ENCODE assay signal across 15 cellular contexts in genomic region chr20:49353348-49353747, GRCh38.
A peak's percentile ranks its signal among the peaks of the same experiment; 100 is the strongest.
DNase-seq lines count a peak whose midpoint lies in the region; ATAC-seq, FAIRE-seq and TF ChIP-seq lines count a peak whose summit lies in the region.
"Had no signal": no experiment of that assay in that cellular context is flagged by ENCODE, and none has a peak within 500 bp of the region (broad histone marks: within the 10 kb centered on the region; RNA-seq: fewer than 3 reads in every experiment).

No MANE protein-coding gene starts in this region.

- H3K9ac ChIP-seq in liver (ENCODE audit: low read depth in 1 of 2, low read length in 2 of 2) = no peak overlapping the region
- no peak overlapping the region for H3K9ac ChIP-seq in HepG2 (ENCODE audit: insufficient read depth, low read depth, low read length)
- H3K9ac ChIP-seq in skeletal muscle tissue (ENCODE audit: low read depth in 1 of 3, low read length in 3 of 3) = peak overlapping the region in 1 of 3 donors; percentile 16

- H3K27me3 ChIP-seq in liver (ENCODE audit: control insufficient read depth in 4 of 4, insufficient read depth in 4 of 4, low read length in 3 of 4) = no peaks in the 10 kb centered on the region
- peaks cover 2% of the 10 kb centered on the region in 2 experiments; a peak in 2 of 5 replicates for H3K27me3 ChIP-seq in HepG2 (ENCODE audit: control insufficient read depth in 1 of 2, insufficient read depth in 2 of 2, low read length in 2 of 2)
- no peaks in the 10 kb centered on the region for H3K27me3 ChIP-seq in skeletal muscle tissue (ENCODE audit: control insufficient read depth in 3 of 3, insufficient read depth in 3 of 3, low read length in 3 of 3)
- H3K27me3 ChIP-seq: BE2C had no signal

- TF ChIP-seq CTCF in liver (IDR thresholded peaks at IDR 0.05; ENCODE audit: low read depth, low read length, missing input control) (no peak), HepG2 (CRISPR knock-in tag; IDR thresholded peaks at IDR 0.05) (no peak)

- no peak for FAIRE-seq in HepG2 (lab: Jason Lieb, UNC)
- no peak for FAIRE-seq in GM12892 (lab: Jason Lieb, UNC)
- FAIRE-seq: GM12878 had no signal

- no peaks in the 10 kb centered on the region for H3K79me2 ChIP-seq in HepG2 (ENCODE audit: insufficient read depth, low read length)

- ATAC-seq in HepG2 (no peak), GM21717 (IDR thresholded peaks at IDR 0.05; ENCODE audit: unreplicated experiment) (no peak)
- ATAC-seq: GM12878 had no signal

- H3K4me1 ChIP-seq in liver (ENCODE audit: control insufficient read depth in 4 of 4, insufficient read depth in 4 of 4, low read length in 3 of 4) = peaks cover 10 to 40% (median 30%) of the 10 kb centered on the region in 4 donors
- H3K4me1 ChIP-seq in HepG2 (ENCODE audit: insufficient read depth, low read length) = no peaks in the 10 kb centered on the region
- H3K4me1 ChIP-seq in skeletal muscle tissue (ENCODE audit: control insufficient read depth in 3 of 3, insufficient read depth in 3 of 3, low read length in 3 of 3) = peaks cover 26 to 44% (median 30%) of the 10 kb centered on the region in 3 donors
- H3K4me1 ChIP-seq: BE2C had no signal

- TF ChIP-seq POLR2A in HepG2 (IDR thresholded peaks at IDR 0.05; ENCODE audit: insufficient read depth in 1 of 2, low read depth in 2 of 2, low read length in 2 of 2) = no peak
- TF ChIP-seq POLR2A in GM12892 (IDR thresholded peaks at IDR 0.05; ENCODE audit: low read depth, low read length) = no peak

- intact Hi-C loops in HepG2 (cut with micrococcal nuclease; ENCODE audit: unreplicated experiment) = no loop called here

- TF ChIP-seq EP300 in HepG2 (IDR thresholded peaks at IDR 0.05; ENCODE audit: low read depth in 2 of 2, low read length in 2 of 2) (no peak), HepG2 (CRISPR knock-in tag; IDR thresholded peaks at IDR 0.05; ENCODE audit: borderline replicate concordance) (no peak)

- CTCF ChIA-PET in HepG2 (lab: Yijun Ruan, JAX; ENCODE audit: low intra/inter-chr PET ratio, low total read pairs) = no interaction called here

- peak overlapping the region; percentile 30 to 74 for H3K27ac ChIP-seq in liver (ENCODE audit: low read depth in 1 of 2, low read length in 2 of 2)
- H3K27ac ChIP-seq in HepG2 (ENCODE audit: extremely low read length, insufficient read depth, low read length) = no peak overlapping the region
- peak overlapping the region; percentile 40 for H3K27ac ChIP-seq in caudate nucleus (ENCODE audit: low read depth, low read length)
- peak overlapping the region; percentile 5 for H3K27ac ChIP-seq in skeletal muscle tissue (ENCODE audit: low read depth, low read length)
- H3K27ac ChIP-seq: C4-2B had no signal

- POLR2A ChIA-PET in HepG2 (lab: Yijun Ruan, JAX) = no interaction called here

- no peak overlapping the region for H2AFZ ChIP-seq in HepG2 (ENCODE audit: low read length)

- H3K9me3 ChIP-seq in liver (ENCODE audit: control insufficient read depth in 4 of 4, low read length in 3 of 4) (no peaks in the 10 kb centered on the region), HepG2 (ENCODE audit: low read length) (no peaks in the 10 kb centered on the region), skeletal muscle tissue (ENCODE audit: control insufficient read depth in 3 of 3, low read length in 3 of 3) (no peaks in the 10 kb centered on the region)
- H3K9me3 ChIP-seq: BE2C had no signal

- 35% methylated on average over 4 of the region's 4 CpGs for WGBS in liver
- WGBS in HepG2 (ENCODE audit: low lambda C conversion rate) = 6% methylated on average over 4 of the region's 4 CpGs

- no peak overlapping the region for H3K4me2 ChIP-seq in HepG2 (ENCODE audit: low read depth, low read length)

- in situ Hi-C loops in HepG2 (cut with HindIII; ENCODE audit: extremely low pct_ligation_motif_present, low pct_unique_long_range_greater_than_20kb) = no loop called here

- no peaks in the 10 kb centered on the region for H4K20me1 ChIP-seq in HepG2 (ENCODE audit: insufficient read depth, low read length)

- H3K4me3 ChIP-seq in liver (ENCODE audit: low read depth in 1 of 3, low read length in 3 of 3) (no peak overlapping the region), HepG2 (replicated peaks in 1 of 3; ENCODE audit: insufficient read depth in 1 of 3, low read depth in 2 of 3, low read length in 3 of 3) (no peak overlapping the region), skeletal muscle tissue (ENCODE audit: low read length in 3 of 3) (no peak overlapping the region)
- H3K4me3 ChIP-seq: GM12878 had no signal

- BruUV-seq in HepG2 (replicated peaks; lab: Mats Ljungman, UMichigan) = no TSS peak

- TF ChIP-seq RAD21 in liver (IDR thresholded peaks at IDR 0.05) = peak in 1 of 2 donors; percentile 47
- no peak for TF ChIP-seq RAD21 in HepG2 (CRISPR knock-in tag; IDR thresholded peaks at IDR 0.05)

- H3K36me3 ChIP-seq in liver (ENCODE audit: control insufficient read depth in 4 of 4, insufficient read depth in 3 of 4, low read depth in 1 of 4, low read length in 3 of 4) = no peaks in the 10 kb centered on the region
- no peaks in the 10 kb centered on the region for H3K36me3 ChIP-seq in HepG2 (replicated peaks in 1 of 2; ENCODE audit: control insufficient read depth in 1 of 2, insufficient read depth in 2 of 2, low read length in 2 of 2)
- H3K36me3 ChIP-seq in skeletal muscle tissue (ENCODE audit: control insufficient read depth in 3 of 3, insufficient read depth in 3 of 3, low read length in 3 of 3) = no peaks in the 10 kb centered on the region
- H3K36me3 ChIP-seq: BE2C had no signal

- DNase-seq in HepG2 (ENCODE audit: low spot score) (no peak), caudate nucleus (lab: John Stamatoyannopoulos, UW) (no peak), mucosa of gallbladder (ENCODE audit: low spot score) (peak; percentile 56), GM12892 (ENCODE audit: insufficient read length) (no peak)
- DNase-seq in activated CD4-positive, alpha-beta T cell treated with anti-CD3 and anti-CD28 coated beads, Interleukin-2, amount 50 U/mL, for 48 hours = no peak
- DNase-seq: BE2C; CD4-positive, alpha-beta memory T cell; DMS79; HCEC 1CT; HFFc6 had no signal

TF ChIP-seq in liver, 16 proteins besides CTCF, POLR2A, EP300 and RAD21 (continues in another document):
- TF ChIP-seq REST (IDR thresholded peaks at IDR 0.05) (peak; percentile 59), EGR1 (IDR thresholded peaks at IDR 0.05; ENCODE audit: low read depth in 2 of 2) (no peak), ATF3 (IDR thresholded peaks at IDR 0.05) (no peak)

TF ChIP-seq in HepG2, 621 proteins besides CTCF, POLR2A, EP300 and RAD21:
- TF ChIP-seq SATB2 (CRISPR knock-in tag; IDR thresholded peaks at IDR 0.05) (no peak), MYNN (CRISPR knock-in tag; IDR thresholded peaks at IDR 0.05; ENCODE audit: low read depth) (no peak), ZNF224 (CRISPR knock-in tag; IDR thresholded peaks at IDR 0.05) (no peak), ZSCAN31 (CRISPR knock-in tag; IDR thresholded peaks at IDR 0.05; ENCODE audit: low read depth) (no peak), GFI1 (CRISPR knock-in tag; IDR thresholded peaks at IDR 0.05; ENCODE audit: borderline replicate concordance) (no peak)
